8 cellular contexts compared by ENCODE assay signal in the genomic region with DNA sequence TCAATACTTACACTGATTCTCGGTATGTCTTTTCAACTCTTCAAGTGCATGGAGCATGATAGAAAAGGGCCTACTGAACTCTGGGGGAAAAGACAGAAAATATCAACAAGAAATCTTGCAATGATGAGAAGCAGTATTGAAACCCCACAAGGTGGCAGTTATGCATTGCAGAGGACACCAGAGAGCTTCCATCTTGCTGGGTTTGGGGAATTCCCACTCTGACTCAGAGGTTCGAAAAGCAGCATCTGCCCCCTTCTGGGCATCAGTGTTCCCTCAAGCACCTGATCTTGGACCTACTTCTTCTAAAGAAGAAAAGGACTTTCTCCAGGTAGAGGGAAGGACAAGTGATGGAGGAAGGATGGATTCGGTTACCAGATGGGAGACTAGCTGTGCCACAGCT.
A peak's percentile ranks its signal among the peaks of the same experiment; 100 is the strongest.
DNase-seq lines count a peak whose midpoint lies in the region; TF ChIP-seq lines count a peak whose summit lies in the region.
"Not testable (repeated sequence)": the region's sequence is repeated elsewhere in the genome, so short reads cannot be mapped to it uniquely, and the experiment has no call there.

No MANE protein-coding gene starts in this region.

- H3K9ac ChIP-seq in Karpas-422 (ENCODE audit: low read length) = not testable (repeated sequence)

- H3K4me2 ChIP-seq in Karpas-422 (ENCODE audit: low read depth, low read length, poor library complexity, severe bottlenecking) = not testable (repeated sequence)

- H3K9me3 ChIP-seq in Karpas-422 (ENCODE audit: low read length) = not testable (repeated sequence)

- peak; percentile 52 for TF ChIP-seq CTCF in GM12873 (IDR thresholded peaks at IDR 0.05; ENCODE audit: insufficient read depth, low read depth, low read length, missing control alignments)

- not testable (repeated sequence) for H3K4me1 ChIP-seq in Karpas-422 (ENCODE audit: low read length)

- H3K4me3 ChIP-seq in Karpas-422 (ENCODE audit: low read length) = not testable (repeated sequence)

- DNase-seq in Ammon's horn (ENCODE audit: low spot score) (peak; percentile 24), Karpas-422 (peak; percentile 58), RKO (ENCODE audit: low spot score) (peak; percentile 31), activated T-cell treated with anti-CD3 and anti-CD28 coated beads for 24 hours (ENCODE audit: low read depth) (peak; percentile 40), cerebellar cortex (ENCODE audit: low spot score) (peak; percentile 29), inferior parietal cortex (ENCODE audit: extremely low spot score) (peak; percentile 1)
- peak; percentile 22 for DNase-seq in stimulated activated CD4-positive, alpha-beta T cell treated with anti-CD3 and anti-CD28 coated beads, Interleukin-4, amount 100 ng/mL, for 1 hour

- H4K20me1 ChIP-seq in Karpas-422 (ENCODE audit: insufficient read depth, low read depth, low read length) = not testable (repeated sequence)

- not testable (repeated sequence) for H2AFZ ChIP-seq in Karpas-422 (ENCODE audit: low read length)

- H3K9me2 ChIP-seq in Karpas-422 (replicated peaks; ENCODE audit: insufficient read depth, low read length) = not testable (repeated sequence)

- H3K36me3 ChIP-seq in Karpas-422 (ENCODE audit: insufficient read depth, low read length) = not testable (repeated sequence)

- H3K27me3 ChIP-seq in Karpas-422 (ENCODE audit: low read length) = not testable (repeated sequence)

- H3K27ac ChIP-seq in Karpas-422 (ENCODE audit: low read length) = not testable (repeated sequence)

- H3K79me2 ChIP-seq in Karpas-422 (ENCODE audit: low read length) = not testable (repeated sequence)

Comparison
In these comparisons a context has a peak if more than half of its experiments do, and no peak if none do; other contexts are left out.
1. DNase-seq: peak in every context shown above with its lines; median percentile 58 in Karpas-422; 40 in activated T-cell treated with anti-CD3 and anti-CD28 coated beads for 24 hours; 31 in RKO; 29 in cerebellar cortex; 24 in Ammon's horn; 22 in stimulated activated CD4-positive, alpha-beta T cell treated with anti-CD3 and anti-CD28 coated beads, Interleukin-4, amount 100 ng/mL, for 1 hour; 1 in inferior parietal cortex.